In genomic region chr2:38797276-38797675, GRCh38 we compare ENCODE assay signal across 1 cellular context.
TF ChIP-seq lines count a peak whose summit lies in the region.

No MANE protein-coding gene starts in this region.

TF ChIP-seq in K562, 482 proteins besides CTCF, POLR2A, EP300 and RAD21 (continued from another document):
- TF ChIP-seq, protein P1, sequence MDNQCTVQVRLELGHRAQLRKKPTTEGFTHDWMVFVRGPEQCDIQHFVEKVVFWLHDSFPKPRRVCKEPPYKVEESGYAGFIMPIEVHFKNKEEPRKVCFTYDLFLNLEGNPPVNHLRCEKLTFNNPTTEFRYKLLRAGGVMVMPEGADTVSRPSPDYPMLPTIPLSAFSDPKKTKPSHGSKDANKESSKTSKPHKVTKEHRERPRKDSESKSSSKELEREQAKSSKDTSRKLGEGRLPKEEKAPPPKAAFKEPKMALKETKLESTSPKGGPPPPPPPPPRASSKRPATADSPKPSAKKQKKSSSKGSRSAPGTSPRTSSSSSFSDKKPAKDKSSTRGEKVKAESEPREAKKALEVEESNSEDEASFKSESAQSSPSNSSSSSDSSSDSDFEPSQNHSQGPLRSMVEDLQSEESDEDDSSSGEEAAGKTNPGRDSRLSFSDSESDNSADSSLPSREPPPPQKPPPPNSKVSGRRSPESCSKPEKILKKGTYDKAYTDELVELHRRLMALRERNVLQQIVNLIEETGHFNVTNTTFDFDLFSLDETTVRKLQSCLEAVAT (IDR thresholded peaks at IDR 0.05): no peak
- no peak for TF ChIP-seq ZNF511 (CRISPR knock-in tag; IDR thresholded peaks at IDR 0.05)
- TF ChIP-seq, protein P2, sequence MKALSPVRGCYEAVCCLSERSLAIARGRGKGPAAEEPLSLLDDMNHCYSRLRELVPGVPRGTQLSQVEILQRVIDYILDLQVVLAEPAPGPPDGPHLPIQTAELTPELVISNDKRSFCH (CRISPR knock-in tag; IDR thresholded peaks at IDR 0.05): no peak
- TF ChIP-seq, protein P2 (tag; IDR thresholded peaks at IDR 0.05): no peak
- TF ChIP-seq TCF3 (CRISPR knock-in tag; IDR thresholded peaks at IDR 0.05): 0 out of 2 replicates have a peak, but pooled peaks have one; percentile 16
- no peak for TF ChIP-seq ZNF41 (CRISPR knock-in tag; conservative IDR thresholded peaks at IDR 0.05)
- no peak for TF ChIP-seq CHCHD3 (CRISPR knock-in tag; IDR thresholded peaks at IDR 0.05)
- peak in 1 of 2 experiments; percentile 28; a peak in 1 of 4 replicates for TF ChIP-seq KDM1A (IDR thresholded peaks at IDR 0.05)
- TF ChIP-seq ZNF318 (IDR thresholded peaks at IDR 0.05; ENCODE audit: borderline replicate concordance in 1 of 2, low read depth in 1 of 2): no peak
- TF ChIP-seq TCF7 (IDR thresholded peaks at IDR 0.05; ENCODE audit: borderline replicate concordance): no peak
- no peak for TF ChIP-seq SMAD3 (CRISPR knock-in tag; conservative IDR thresholded peaks at IDR 0.05)
